Comparison of ENCODE assay signal across 15 cellular contexts in genomic region chr10:49083256-49083655, GRCh38. TPM values are rescaled to one million over a fixed set of nuclear protein-coding genes. Genes with fewer than 3 reads are reported as not detected.
A peak's percentile ranks its signal among the peaks of the same experiment; 100 is the strongest.
DNase-seq lines count a peak whose midpoint lies in the region; ATAC-seq, FAIRE-seq and TF ChIP-seq lines count a peak whose summit lies in the region.
"Had no signal": no experiment of that assay in that cellular context is flagged by ENCODE, and none has a peak within 500 bp of the region (broad histone marks: within the 10 kb centered on the region; RNA-seq: fewer than 3 reads in every experiment).

No MANE protein-coding gene starts in this region.

- peak in 1 of 56 donors; percentile 10 for TF ChIP-seq CTCF in dorsolateral prefrontal cortex (IDR thresholded peaks at IDR 0.05 in 54 of 56, conservative IDR thresholded peaks at IDR 0.05 in 2 of 56; ENCODE audit: low read depth in 1 of 56, partially characterized antibody in 56 of 56)
- no peak for TF ChIP-seq CTCF in right lobe of liver (IDR thresholded peaks at IDR 0.05)
- TF ChIP-seq CTCF in stomach (IDR thresholded peaks at IDR 0.05) = no peak
- no peak for TF ChIP-seq CTCF in colonic mucosa (IDR thresholded peaks at IDR 0.05)

- no peaks in the 10 kb centered on the region for H3K36me3 ChIP-seq in right lobe of liver
- H3K36me3 ChIP-seq in stomach = no peaks in the 10 kb centered on the region
- H3K36me3 ChIP-seq in small intestine (ENCODE audit: control insufficient read depth in 2 of 2, insufficient read depth in 2 of 2, low read length in 2 of 2) = no peaks in the 10 kb centered on the region
- H3K36me3 ChIP-seq in colonic mucosa = no peaks in the 10 kb centered on the region

- H3K9me3 ChIP-seq in right lobe of liver = no peaks in the 10 kb centered on the region
- peaks cover 0 to 10% (median 3%) of the 10 kb centered on the region in 4 donors for H3K9me3 ChIP-seq in stomach
- H3K9me3 ChIP-seq in small intestine (ENCODE audit: control insufficient read depth, low read depth) = no peaks in the 10 kb centered on the region
- H3K9me3 ChIP-seq in colonic mucosa = no peaks in the 10 kb centered on the region

- no peak overlapping the region for H3K9ac ChIP-seq in colonic mucosa (ENCODE audit: low read depth in 2 of 2, low read length in 2 of 2)

- H3K27me3 ChIP-seq in dorsolateral prefrontal cortex (no peaks in the 10 kb centered on the region), right lobe of liver (no peaks in the 10 kb centered on the region), stomach (no peaks in the 10 kb centered on the region), small intestine (ENCODE audit: control insufficient read depth in 2 of 2, insufficient read depth in 2 of 2, low read length in 2 of 2) (no peaks in the 10 kb centered on the region), colonic mucosa (no peaks in the 10 kb centered on the region)

- H3K27ac ChIP-seq in dorsolateral prefrontal cortex = peak overlapping the region; percentile 31 to 89 (median 78)
- peak overlapping the region in 2 of 3 donors; percentile 24 to 26 for H3K27ac ChIP-seq in right lobe of liver
- peak overlapping the region in 4 of 5 donors; percentile 26 to 67 (median 42) for H3K27ac ChIP-seq in stomach
- H3K27ac ChIP-seq in small intestine (ENCODE audit: low read depth in 1 of 2, low read length in 1 of 2) = no peak overlapping the region
- H3K27ac ChIP-seq in colonic mucosa = no peak overlapping the region

- no peak for TF ChIP-seq EP300 in stomach (IDR thresholded peaks at IDR 0.05)

- FAIRE-seq in small intestine (lab: Jason Lieb, UNC) = no peak
- FAIRE-seq: colon, islet of Langerhans had no signal

- H3K4me3 ChIP-seq in dorsolateral prefrontal cortex (peak overlapping the region in 6 of 59 donors; percentile 5 to 22 (median 12)), right lobe of liver (no peak overlapping the region), stomach (no peak overlapping the region), small intestine (ENCODE audit: low read depth in 1 of 2, low read length in 2 of 2) (no peak overlapping the region), colonic mucosa (no peak overlapping the region)

- peak; percentile 28 to 49 (median 41) for ATAC-seq in right lobe of liver

- H3K4me1 ChIP-seq in right lobe of liver (peaks cover 0 to 61% (median 22%) of the 10 kb centered on the region in 4 donors), stomach (peaks cover 5 to 61% (median 29%) of the 10 kb centered on the region in 4 donors), small intestine (ENCODE audit: control insufficient read depth in 2 of 2, insufficient read depth in 1 of 2, low read depth in 1 of 2, low read length in 1 of 2) (no peaks in the 10 kb centered on the region), colonic mucosa (no peaks in the 10 kb centered on the region)

- peak; percentile 21 for DNase-seq in NCI-H345 treated with DMSO at 0.1 percent for 48 hours (lab: John Stamatoyannopoulos, UW; ENCODE audit: unreplicated experiment)
- DNase-seq in dorsolateral prefrontal cortex = peak in 3 of 10 donors; percentile 14 to 53 (median 42)
- DNase-seq in right lobe of liver = peak in 2 of 3 donors; percentile 69 to 77
- no peak for DNase-seq in stomach
- DNase-seq in kidney glomerular epithelial cell (lab: John Stamatoyannopoulos, UW) = no peak
- DNase-seq in small intestine = no peak
- no peak for DNase-seq in NCI-H226
- DNase-seq in colonic mucosa = no peak
- DNase-seq: activated naive CD4-positive, alpha-beta T cell treated with anti-CD3 and anti-CD28 coated beads, Interleukin-2, amount 50 U/mL, for 16 hours; DND-41; GOT3; NCI-H2029 treated with DMSO at 0.1 percent for 48 hours had no signal

- 7% methylated on average over 4 of the region's 8 CpGs for WGBS in right lobe of liver (ENCODE audit: insufficient coverage, low coverage, low lambda C conversion rate, missing lambda C conversion rate)
- 55 to 71% (median 60%) methylated on average over 8 of the region's 8 CpGs for WGBS in stomach, 5 donors
- 67 to 84% (median 81%) methylated on average over 8 of the region's 8 CpGs for WGBS in small intestine, 3 donors

- intact Hi-C loops in dorsolateral prefrontal cortex (cut with DNase I) = no loop called here
- intact Hi-C loops in right lobe of liver (cut with DNase I) = no loop called here
- intact Hi-C loops in stomach (cut with DNase I; ENCODE audit: low total_unique reads) = no loop called here
- intact Hi-C loops in colonic mucosa (cut with DNase I) = no loop called here

- TF ChIP-seq POLR2A in right lobe of liver (IDR thresholded peaks at IDR 0.05) (no peak), stomach (IDR thresholded peaks at IDR 0.05) (no peak)

RNA-seq across cellular contexts. Expression of gene VSTM4, which starts 32.1 kb away (rescaled TPM):
- total RNA-seq in dorsolateral prefrontal cortex (10 to 100 TPM in 89 of 120 experiments, 1 to 10 TPM in 31; 7.3 to 17.4 (median 11.3) TPM), right lobe of liver (1 to 10 TPM; 2.1 to 6.6 (median 3.1) TPM), stomach (10 to 100 TPM in 2 of 5 donors, 1 to 10 TPM in 2, under 1 TPM in 1; 0.58 to 23.1 (median 3.8) TPM), colonic mucosa (1 to 10 TPM; 1.2 to 3.1 TPM)
- polyA plus RNA-seq in stomach (1 to 10 TPM; 2.1 to 3.1 (median 2.1) TPM), small intestine (1 to 10 TPM in 1 of 3 donors, under 1 TPM in 1, not detected in 1; 0.81 to 2.4 TPM)

RNA-seq across cellular contexts. Expression of gene FAM170B, which starts 50.6 kb away (rescaled TPM):
- total RNA-seq in dorsolateral prefrontal cortex (under 1 TPM in 8 of 120 experiments, not detected in 112; 0.32 to 0.46 (median 0.36) TPM), right lobe of liver (not detected), stomach (not detected), colonic mucosa (not detected)
- polyA plus RNA-seq in stomach (not detected), small intestine (not detected)
- total RNA-seq: LHCN-M2 had no signal

Comparison
In these comparisons a context has a peak if more than half of its experiments do, and no peak if none do; other contexts are left out.
1. DNase-seq: peak in NCI-H345 treated with DMSO at 0.1 percent for 48 hours (single experiment) and right lobe of liver (2 of 3); none in stomach (single experiment), kidney glomerular epithelial cell (single experiment), small intestine (single experiment), NCI-H226 (single experiment) and colonic mucosa (single experiment).
2. H3K27ac ChIP-seq: peak in dorsolateral prefrontal cortex (59 of 59), right lobe of liver (2 of 3) and stomach (4 of 5); none in small intestine (0 of 2) and colonic mucosa (single experiment).